ENCODE assay signal across 18 cellular contexts in the genomic region with DNA sequence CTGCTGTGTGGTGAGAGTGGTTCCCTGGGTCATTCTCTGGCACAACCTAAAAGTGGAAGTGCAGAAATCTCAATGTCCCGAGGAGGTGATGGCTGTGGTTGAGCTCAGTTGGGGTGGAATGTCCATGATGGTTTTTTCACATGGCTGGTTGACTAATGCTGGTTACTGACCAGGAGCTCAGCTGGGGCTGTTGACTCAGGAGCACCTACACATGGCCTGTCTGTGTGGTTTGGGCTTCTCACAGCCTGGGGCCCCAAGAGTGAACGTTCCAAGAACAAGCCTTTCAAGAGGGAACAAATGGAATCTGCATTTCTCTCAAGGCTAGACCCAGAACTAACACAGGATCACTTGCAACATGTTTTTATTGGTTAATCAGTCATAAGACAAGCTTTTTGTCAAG. TPM values are rescaled to one million over a fixed set of nuclear protein-coding genes. Genes with fewer than 3 reads are reported as not detected.
DNase-seq lines count a peak whose midpoint lies in the region; TF ChIP-seq lines count a peak whose summit lies in the region.
"Had no signal": no experiment of that assay in that cellular context is flagged by ENCODE, and none has a peak within 500 bp of the region (broad histone marks: within the 10 kb centered on the region; RNA-seq: fewer than 3 reads in every experiment).

No MANE protein-coding gene starts in this region.

- TF ChIP-seq CTCF in mammary epithelial cell (conservative IDR thresholded peaks at IDR 0.05 in 1 of 2, IDR thresholded peaks at IDR 0.05 in 1 of 2; ENCODE audit: extremely low read depth in 1 of 2, insufficient read depth in 1 of 2, low read depth in 1 of 2, low read length in 2 of 2) (no peak), uterus (IDR thresholded peaks at IDR 0.05) (no peak)

- H3K36me3 ChIP-seq in mammary epithelial cell (ENCODE audit: insufficient read depth, low read length) (no peaks in the 10 kb centered on the region), H7 (replicated peaks; ENCODE audit: control insufficient read depth, insufficient read depth, low read length) (no peaks in the 10 kb centered on the region), uterus (no peaks in the 10 kb centered on the region)
- H3K36me3 ChIP-seq: MG63 had no signal

- H3K4me1 ChIP-seq in mammary epithelial cell (ENCODE audit: insufficient read depth, low read length) (peaks cover 32% of the 10 kb centered on the region), uterus (no peaks in the 10 kb centered on the region)
- H3K4me1 ChIP-seq: body of pancreas had no signal

- H3K27me3 ChIP-seq in mammary epithelial cell (ENCODE audit: insufficient read depth, low read length) (no peaks in the 10 kb centered on the region), H7 (ENCODE audit: control insufficient read depth, insufficient read depth, low read length) (peaks cover 7% of the 10 kb centered on the region; the same call in 1 of the 2 replicates), uterus (no peaks in the 10 kb centered on the region)
- H3K27me3 ChIP-seq: body of pancreas, MG63 had no signal

- DNase-seq in AG08395 (ENCODE audit: low spot score) (peak; percentile 80), LHCN-M2 (ENCODE audit: low read depth) (peak; percentile 76), mammary epithelial cell (peak; percentile 99), myocyte (ENCODE audit: low read depth) (peak; percentile 69), epidermal melanocyte (ENCODE audit: insufficient read length, low spot score) (no peak), H7 (no peak), OCI-M2 (lab: John Stamatoyannopoulos, UW; ENCODE audit: unreplicated experiment) (no peak), uterus (no peak)
- DNase-seq: body of pancreas; COR-L47; effector CD8-positive, alpha-beta T cell; glutamatergic neuron; kidney; naive B cell; NCI-H2081 had no signal

- dilution Hi-C loops in mammary epithelial cell (cut with HindIII; ENCODE audit: low sequenced_read_pairs) = no loop called here

- no peak for TF ChIP-seq POLR2A in uterus (IDR thresholded peaks at IDR 0.05)

- CTCF ChIA-PET in mammary epithelial cell (lab: Charles Lee; ENCODE audit: low non-redundant PET) = interaction anchor here (0.9 kb wide), 1 partner anchor 32 kb away, joined by 3 read pairs; no protein-coding TSS in a partner anchor

- H3K4me3 ChIP-seq in mammary epithelial cell (replicated peaks in 1 of 3; ENCODE audit: insufficient read depth in 1 of 3, low read depth in 2 of 3, low read length in 3 of 3) (peak overlapping the region in 1 of 3 experiments; percentile 29), H7 (ENCODE audit: insufficient read depth, low read depth, low read length) (no peak overlapping the region), uterus (no peak overlapping the region)
- H3K4me3 ChIP-seq: A549, body of pancreas, MG63 had no signal

- intact Hi-C loops in mammary epithelial cell (cut with micrococcal nuclease) (loop anchor here (1.0 to 5.0 kb wide), 3 partner anchors 12 to 72 kb away; no protein-coding TSS in a partner anchor), uterus (cut with DNase I; ENCODE audit: low total_unique reads) (no loop called here)

- H3K4me2 ChIP-seq in mammary epithelial cell (ENCODE audit: insufficient read depth, low read depth, low read length) = peak overlapping the region; percentile 88
- H3K4me2 ChIP-seq: A549 had no signal

- peak overlapping the region; percentile 86 for H3K27ac ChIP-seq in mammary epithelial cell (ENCODE audit: insufficient read depth, low read depth, low read length)
- no peak overlapping the region for H3K27ac ChIP-seq in uterus
- H3K27ac ChIP-seq: body of pancreas had no signal

- 0% methylated on average over 1 of the region's 2 CpGs for WGBS in mammary epithelial cell (ENCODE audit: low coverage, missing lambda C conversion rate)

- no peaks in the 10 kb centered on the region for H3K79me2 ChIP-seq in mammary epithelial cell (ENCODE audit: insufficient read depth, low read length)

- BruUV-seq in mammary epithelial cell (replicated peaks; lab: Mats Ljungman, UMichigan) = no TSS peak

- H2AFZ ChIP-seq in mammary epithelial cell (ENCODE audit: low read depth, low read length) = peak overlapping the region; percentile 71

- H3K9me3 ChIP-seq in mammary epithelial cell (replicated peaks; ENCODE audit: insufficient read depth, low read length) (no peaks in the 10 kb centered on the region), uterus (no peaks in the 10 kb centered on the region)
- H3K9me3 ChIP-seq: A549, body of pancreas, MG63 had no signal

- no peaks in the 10 kb centered on the region for H4K20me1 ChIP-seq in mammary epithelial cell (ENCODE audit: insufficient read depth, low read length)

- peak overlapping the region; percentile 60 for H3K9ac ChIP-seq in mammary epithelial cell (ENCODE audit: insufficient read depth, low read length)

- in situ Hi-C loops in mammary epithelial cell (cut with MboI; ENCODE audit: low sequenced_read_pairs in 2 of 2) = no loop called here

RNA-seq across cellular contexts. Expression of gene KANK4, which starts 6.5 kb away (rescaled TPM):
- total RNA-seq in LHCN-M2 (2014; rRNA removed) (0.06 and 0.26 TPM in 2 replicates), mammary epithelial cell (10 to 100 TPM in 1 of 2 donors, 1 to 10 TPM in 1; 4.5 to 32.2 TPM), myocyte (0.21 and 0.78 TPM in 2 replicates), uterus (10 to 100 TPM in 1 of 4 donors, not detected in 3; 14.5 TPM)
- polyA plus RNA-seq in LHCN-M2 (2012) = 0.02 TPM
- 2.9 TPM for polyA plus RNA-seq in mammary epithelial cell
- polyA minus RNA-seq in mammary epithelial cell = 8.1 TPM
- polyA plus RNA-seq in myocyte (2012) = 0.26 TPM
- 0.33 and 0.80 TPM in 2 replicates for total RNA-seq in H7 (2014; rRNA removed; shearing (Covaris generic))
- total RNA-seq: activated T-helper 1 cell treated with anti-CD3 and anti-CD28 coated beads, Interleukin-12 subunit alpha, Interleukin-12 subunit beta, Interleukin-2, Interleukin-4 antibody, amounts not matched to agents 30 ng/mL and 10 ng/mL and 1 ng/mL, durations not matched to agents 14 hours and 24 hours and 36 hours had no signal

Comparison
In these comparisons a context has a peak if more than half of its experiments do, and no peak if none do; other contexts are left out.
1. DNase-seq: peak in AG08395 (single experiment), LHCN-M2 (single experiment), mammary epithelial cell (single experiment) and myocyte (single experiment); none in epidermal melanocyte (single experiment), H7 (single experiment), OCI-M2 (single experiment) and uterus (0 of 2).